Comparison of ENCODE assay signal across 1 cellular context in genomic region chr21:45074048-45074817, GRCh38.
A peak's percentile ranks its signal among the peaks of the same experiment; 100 is the strongest.
TF ChIP-seq lines count a peak whose summit lies in the region.

Gene ADARB1, plus strand, starts transcription at chr21:45074580. Its CDS starts 97,077 bp downstream, at chr21:45171657.

TF ChIP-seq in HepG2, 621 proteins besides CTCF, POLR2A, EP300 and RAD21 (continued from another document and continues in another):
- TF ChIP-seq, protein P1, sequence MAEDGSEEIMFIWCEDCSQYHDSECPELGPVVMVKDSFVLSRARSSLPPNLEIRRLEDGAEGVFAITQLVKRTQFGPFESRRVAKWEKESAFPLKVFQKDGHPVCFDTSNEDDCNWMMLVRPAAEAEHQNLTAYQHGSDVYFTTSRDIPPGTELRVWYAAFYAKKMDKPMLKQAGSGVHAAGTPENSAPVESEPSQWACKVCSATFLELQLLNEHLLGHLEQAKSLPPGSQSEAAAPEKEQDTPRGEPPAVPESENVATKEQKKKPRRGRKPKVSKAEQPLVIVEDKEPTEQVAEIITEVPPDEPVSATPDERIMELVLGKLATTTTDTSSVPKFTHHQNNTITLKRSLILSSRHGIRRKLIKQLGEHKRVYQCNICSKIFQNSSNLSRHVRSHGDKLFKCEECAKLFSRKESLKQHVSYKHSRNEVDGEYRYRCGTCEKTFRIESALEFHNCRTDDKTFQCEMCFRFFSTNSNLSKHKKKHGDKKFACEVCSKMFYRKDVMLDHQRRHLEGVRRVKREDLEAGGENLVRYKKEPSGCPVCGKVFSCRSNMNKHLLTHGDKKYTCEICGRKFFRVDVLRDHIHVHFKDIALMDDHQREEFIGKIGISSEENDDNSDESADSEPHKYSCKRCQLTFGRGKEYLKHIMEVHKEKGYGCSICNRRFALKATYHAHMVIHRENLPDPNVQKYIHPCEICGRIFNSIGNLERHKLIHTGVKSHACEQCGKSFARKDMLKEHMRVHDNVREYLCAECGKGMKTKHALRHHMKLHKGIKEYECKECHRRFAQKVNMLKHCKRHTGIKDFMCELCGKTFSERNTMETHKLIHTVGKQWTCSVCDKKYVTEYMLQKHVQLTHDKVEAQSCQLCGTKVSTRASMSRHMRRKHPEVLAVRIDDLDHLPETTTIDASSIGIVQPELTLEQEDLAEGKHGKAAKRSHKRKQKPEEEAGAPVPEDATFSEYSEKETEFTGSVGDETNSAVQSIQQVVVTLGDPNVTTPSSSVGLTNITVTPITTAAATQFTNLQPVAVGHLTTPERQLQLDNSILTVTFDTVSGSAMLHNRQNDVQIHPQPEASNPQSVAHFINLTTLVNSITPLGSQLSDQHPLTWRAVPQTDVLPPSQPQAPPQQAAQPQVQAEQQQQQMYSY (CRISPR knock-in tag; IDR thresholded peaks at IDR 0.05) = no peak
- TF ChIP-seq FLYWCH1 (CRISPR knock-in tag; IDR thresholded peaks at IDR 0.05) (no peak), ZNF318 (CRISPR knock-in tag; IDR thresholded peaks at IDR 0.05) (no peak), FIP1L1 (IDR thresholded peaks at IDR 0.05; ENCODE audit: borderline replicate concordance, insufficient read depth, low read depth, low read length) (no peak), ZNF207 (IDR thresholded peaks at IDR 0.05; ENCODE audit: borderline replicate concordance) (no peak), ZNF121 (CRISPR knock-in tag; IDR thresholded peaks at IDR 0.05) (0 out of 2 replicates have a peak, but pooled peaks have one; percentile 47), ZSCAN31 (CRISPR knock-in tag; IDR thresholded peaks at IDR 0.05; ENCODE audit: low read depth) (no peak), CHD2 (IDR thresholded peaks at IDR 0.05; ENCODE audit: low read depth, low read length) (peak; percentile 60), CENPT (CRISPR knock-in tag; IDR thresholded peaks at IDR 0.05; ENCODE audit: low read depth) (no peak; the same call in 1 of the 2 replicates), ZNF790 (CRISPR knock-in tag; IDR thresholded peaks at IDR 0.05; ENCODE audit: borderline replicate concordance) (no peak; the same call in 1 of the 2 replicates), TBX3 (IDR thresholded peaks at IDR 0.05; ENCODE audit: borderline replicate concordance) (no peak), ATF7-NPFF (CRISPR knock-in tag; IDR thresholded peaks at IDR 0.05; ENCODE audit: low read depth) (peak; percentile 70; the same call in 1 of the 2 replicates), TMF1 (CRISPR knock-in tag; IDR thresholded peaks at IDR 0.05; ENCODE audit: low read depth) (0 out of 2 replicates have a peak, but pooled peaks have one; percentile 41), DMAP1 (CRISPR knock-in tag; IDR thresholded peaks at IDR 0.05) (peak; percentile 18; the same call in 1 of the 2 replicates), ZNF569 (CRISPR knock-in tag; IDR thresholded peaks at IDR 0.05; ENCODE audit: borderline replicate concordance) (no peak), ZFY (CRISPR knock-in tag; IDR thresholded peaks at IDR 0.05) (peak; percentile 64; the same call in 1 of the 2 replicates), AKAP8 (CRISPR knock-in tag; IDR thresholded peaks at IDR 0.05) (peak; percentile 99), ZNF768 (CRISPR knock-in tag; IDR thresholded peaks at IDR 0.05) (peak; percentile 66; the same call in 1 of the 2 replicates), BHLHE40 (IDR thresholded peaks at IDR 0.05; ENCODE audit: low read length) (0 out of 2 replicates have a peak, but pooled peaks have one; percentile 27), MAZ (IDR thresholded peaks at IDR 0.05; ENCODE audit: borderline replicate concordance, low read depth, low read length) (peak; percentile 39; the same call in 1 of the 2 replicates), MAZ (CRISPR knock-in tag; IDR thresholded peaks at IDR 0.05; ENCODE audit: low read depth) (peak; percentile 56; the same call in 1 of the 2 replicates), ZFP62 (CRISPR knock-in tag; IDR thresholded peaks at IDR 0.05) (0 out of 2 replicates have a peak, but pooled peaks have one; percentile 47), ARID4A (CRISPR knock-in tag; IDR thresholded peaks at IDR 0.05; ENCODE audit: borderline replicate concordance) (peak; percentile 43; the same call in 1 of the 2 replicates), U2AF1 (optimal IDR thresholded peaks at IDR 0.05; ENCODE audit: low read depth, low read length) (peak; percentile 83), ZFP82 (CRISPR knock-in tag; IDR thresholded peaks at IDR 0.05; ENCODE audit: borderline replicate concordance) (peak; percentile 40; the same call in 1 of the 2 replicates), NFYC (CRISPR knock-in tag; IDR thresholded peaks at IDR 0.05) (no peak), TAF15 (IDR thresholded peaks at IDR 0.05; ENCODE audit: low read depth, low read length, poor library complexity, severe bottlenecking) (peak; percentile 76), ZSCAN25 (CRISPR knock-in tag; IDR thresholded peaks at IDR 0.05) (0 out of 2 replicates have a peak, but pooled peaks have one; percentile 23), ZNF367 (CRISPR knock-in tag; IDR thresholded peaks at IDR 0.05; ENCODE audit: borderline replicate concordance) (peak; percentile 46; the same call in 1 of the 2 replicates), SAP130 (CRISPR knock-in tag; IDR thresholded peaks at IDR 0.05; ENCODE audit: low read depth) (peak; percentile 18; the same call in 1 of the 2 replicates)
- TF ChIP-seq, protein P2, sequence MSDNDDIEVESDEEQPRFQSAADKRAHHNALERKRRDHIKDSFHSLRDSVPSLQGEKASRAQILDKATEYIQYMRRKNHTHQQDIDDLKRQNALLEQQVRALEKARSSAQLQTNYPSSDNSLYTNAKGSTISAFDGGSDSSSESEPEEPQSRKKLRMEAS (IDR thresholded peaks at IDR 0.05) = peak; percentile 30; the same call in 1 of the 2 replicates
- TF ChIP-seq, protein P3, sequence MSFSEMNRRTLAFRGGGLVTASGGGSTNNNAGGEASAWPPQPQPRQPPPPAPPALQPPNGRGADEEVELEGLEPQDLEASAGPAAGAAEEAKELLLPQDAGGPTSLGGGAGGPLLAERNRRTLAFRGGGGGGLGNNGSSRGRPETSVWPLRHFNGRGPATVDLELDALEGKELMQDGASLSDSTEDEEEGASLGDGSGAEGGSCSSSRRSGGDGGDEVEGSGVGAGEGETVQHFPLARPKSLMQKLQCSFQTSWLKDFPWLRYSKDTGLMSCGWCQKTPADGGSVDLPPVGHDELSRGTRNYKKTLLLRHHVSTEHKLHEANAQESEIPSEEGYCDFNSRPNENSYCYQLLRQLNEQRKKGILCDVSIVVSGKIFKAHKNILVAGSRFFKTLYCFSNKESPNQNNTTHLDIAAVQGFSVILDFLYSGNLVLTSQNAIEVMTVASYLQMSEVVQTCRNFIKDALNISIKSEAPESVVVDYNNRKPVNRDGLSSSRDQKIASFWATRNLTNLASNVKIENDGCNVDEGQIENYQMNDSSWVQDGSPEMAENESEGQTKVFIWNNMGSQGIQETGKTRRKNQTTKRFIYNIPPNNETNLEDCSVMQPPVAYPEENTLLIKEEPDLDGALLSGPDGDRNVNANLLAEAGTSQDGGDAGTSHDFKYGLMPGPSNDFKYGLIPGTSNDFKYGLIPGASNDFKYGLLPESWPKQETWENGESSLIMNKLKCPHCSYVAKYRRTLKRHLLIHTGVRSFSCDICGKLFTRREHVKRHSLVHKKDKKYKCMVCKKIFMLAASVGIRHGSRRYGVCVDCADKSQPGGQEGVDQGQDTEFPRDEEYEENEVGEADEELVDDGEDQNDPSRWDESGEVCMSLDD (CRISPR knock-in tag; IDR thresholded peaks at IDR 0.05; ENCODE audit: borderline replicate concordance) = 0 out of 2 replicates have a peak, but pooled peaks have one; percentile 39
- TF ChIP-seq, protein P4, sequence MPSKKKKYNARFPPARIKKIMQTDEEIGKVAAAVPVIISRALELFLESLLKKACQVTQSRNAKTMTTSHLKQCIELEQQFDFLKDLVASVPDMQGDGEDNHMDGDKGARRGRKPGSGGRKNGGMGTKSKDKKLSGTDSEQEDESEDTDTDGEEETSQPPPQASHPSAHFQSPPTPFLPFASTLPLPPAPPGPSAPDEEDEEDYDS (CRISPR knock-in tag; IDR thresholded peaks at IDR 0.05) = no peak
